Comparison of ENCODE assay signal across 1 cellular context in genomic region chr22:31661851-31662667, GRCh38.
A peak's percentile ranks its signal among the peaks of the same experiment; 100 is the strongest.
TF ChIP-seq lines count a peak whose summit lies in the region.

Gene PISD, minus strand, starts transcription at chr22:31662215. Its CDS starts 7 bp downstream, at chr22:31662208.

TF ChIP-seq in HepG2, 621 proteins besides CTCF, POLR2A, EP300 and RAD21 (continued from another document):
- TF ChIP-seq ZBED4 (CRISPR knock-in tag; IDR thresholded peaks at IDR 0.05; ENCODE audit: borderline replicate concordance) (no peak), ZNF10 (CRISPR knock-in tag; IDR thresholded peaks at IDR 0.05; ENCODE audit: borderline replicate concordance, low read depth) (no peak), ZFP90 (CRISPR knock-in tag; IDR thresholded peaks at IDR 0.05; ENCODE audit: borderline replicate concordance) (no peak), CREB1 (IDR thresholded peaks at IDR 0.05) (peak; percentile 97), CREB1 (CRISPR knock-in tag; IDR thresholded peaks at IDR 0.05) (peak; percentile 100), ZNF614 (CRISPR knock-in tag; IDR thresholded peaks at IDR 0.05; ENCODE audit: borderline replicate concordance) (peak; percentile 28; the same call in 1 of the 2 replicates), BHLHE40 (IDR thresholded peaks at IDR 0.05; ENCODE audit: low read length) (peak; percentile 65; the same call in 1 of the 2 replicates), CREBL2 (CRISPR knock-in tag; IDR thresholded peaks at IDR 0.05; ENCODE audit: borderline replicate concordance) (no peak), ZNF264 (CRISPR knock-in tag; IDR thresholded peaks at IDR 0.05) (no peak), ZNF382 (CRISPR knock-in tag; IDR thresholded peaks at IDR 0.05; ENCODE audit: borderline replicate concordance) (no peak), TBX2 (CRISPR knock-in tag; IDR thresholded peaks at IDR 0.05; ENCODE audit: borderline replicate concordance) (peak; percentile 60; the same call in 1 of the 2 replicates), HMGA1 (CRISPR knock-in tag; conservative IDR thresholded peaks at IDR 0.05) (no peak), PLRG1 (conservative IDR thresholded peaks at IDR 0.05) (no peak), KMT2B (CRISPR knock-in tag; IDR thresholded peaks at IDR 0.05) (peak; percentile 94), ZNF251 (CRISPR knock-in tag; IDR thresholded peaks at IDR 0.05) (no peak), ZNF576 (CRISPR knock-in tag; IDR thresholded peaks at IDR 0.05) (no peak), ZNF407 (CRISPR knock-in tag; IDR thresholded peaks at IDR 0.05; ENCODE audit: not compliant biosample characterization) (no peak), TEF (CRISPR knock-in tag; IDR thresholded peaks at IDR 0.05) (no peak), ZNF484 (CRISPR knock-in tag; IDR thresholded peaks at IDR 0.05; ENCODE audit: borderline replicate concordance, low read depth) (no peak), ZGPAT (CRISPR knock-in tag; IDR thresholded peaks at IDR 0.05) (peak; percentile 83), ZNF138 (CRISPR knock-in tag; IDR thresholded peaks at IDR 0.05; ENCODE audit: low read depth) (0 out of 2 replicates have a peak, but pooled peaks have one; percentile 60), PATZ1 (CRISPR knock-in tag; IDR thresholded peaks at IDR 0.05) (peak; percentile 41; the same call in 1 of the 2 replicates), XRCC5 (optimal IDR thresholded peaks at IDR 0.05; ENCODE audit: low read length) (peak; percentile 72)
TF ChIP-seq in HepG2: peak in this region for 248.
